Comparison of ENCODE assay signal across 37 cellular contexts in genomic region chr10:28397229-28397628, GRCh38.
DNase-seq lines count a peak whose midpoint lies in the region; ATAC-seq, FAIRE-seq and TF ChIP-seq lines count a peak whose summit lies in the region.
"Had no signal": no experiment of that assay in that cellular context is flagged by ENCODE, and none has a peak within 500 bp of the region (broad histone marks: within the 10 kb centered on the region; RNA-seq: fewer than 3 reads in every experiment).

No MANE protein-coding gene starts in this region.

- no peak overlapping the region for H3K4ac ChIP-seq in H1 (replicated peaks; ENCODE audit: insufficient read length, low read depth, low read length)

- H3K27me3 ChIP-seq in K562 (ENCODE audit: control insufficient read depth in 2 of 2, insufficient read depth in 2 of 2, low read length in 2 of 2): peaks cover 5 to 17% of the 10 kb centered on the region in 2 experiments; a peak in 4 of 5 replicates
- H3K27me3 ChIP-seq in H1 (replicated peaks in 1 of 4; ENCODE audit: control insufficient read depth in 3 of 4, extremely low read depth in 1 of 4, insufficient read depth in 3 of 4, low read length in 3 of 4): no peaks in the 10 kb centered on the region
- H3K27me3 ChIP-seq in effector memory CD4-positive, alpha-beta T cell (replicated peaks; ENCODE audit: control insufficient read depth, insufficient read depth, low read length, poor library complexity, severe bottlenecking): no peaks in the 10 kb centered on the region
- H3K27me3 ChIP-seq: BLaER1; BLaER1 treated with 17β-estradiol and CSF1 and Interleukin-3, amounts not matched to agents 10 nM and 100 nM had no signal

- H3K4me3 Mint-ChIP-seq in WTC11: no peak overlapping the region
- H3K4me3 Mint-ChIP-seq: B cell; CD14-positive monocyte; CD4-positive, alpha-beta memory T cell; CD4-positive, alpha-beta T cell; CD4-positive, CD25-positive, alpha-beta regulatory T cell; CD8-positive, alpha-beta memory T cell; CD8-positive, alpha-beta T cell had no signal

- H2BK20ac ChIP-seq in H1 (ENCODE audit: low read length): no peak overlapping the region

- H2AK5ac ChIP-seq in H1 (ENCODE audit: low read depth, low read length): no peak overlapping the region

- TF ChIP-seq CTCF in HEK293 (tag by site-specific recombination; IDR thresholded peaks at IDR 0.05) (no peak), WTC11 (IDR thresholded peaks at IDR 0.05) (no peak), K562 (IDR thresholded peaks at IDR 0.05 in 2 of 3, conservative IDR thresholded peaks at IDR 0.05 in 1 of 3; ENCODE audit: insufficient read depth in 2 of 3, low read depth in 1 of 3, low read length in 3 of 3) (no peak), H1 (IDR thresholded peaks at IDR 0.05; ENCODE audit: control extremely low read depth in 1 of 3, insufficient read depth in 1 of 3, low read depth in 1 of 3, low read length in 3 of 3) (no peak)

- no peak overlapping the region for H3K14ac ChIP-seq in H1 (ENCODE audit: insufficient read length)

- H3K9me3 ChIP-seq in HEK293 (ENCODE audit: control insufficient read depth, insufficient read depth, low read depth, low read length) (no peaks in the 10 kb centered on the region), K562 (replicated peaks; ENCODE audit: control insufficient read depth, insufficient read depth, low read depth, low read length) (no peaks in the 10 kb centered on the region), H1 (ENCODE audit: insufficient read depth in 2 of 2, low read depth in 1 of 2, low read length in 1 of 2) (0 out of 4 replicates have a peak, but pooled peaks cover 0 to 4% of the 10 kb centered on the region in 2 experiments)
- no peaks in the 10 kb centered on the region for H3K9me3 ChIP-seq in effector memory CD4-positive, alpha-beta T cell (ENCODE audit: control insufficient read depth, low read length)
- H3K9me3 ChIP-seq: A549, BE2C, BLaER1, Caco-2 had no signal

- CTCF ChIA-PET in HEK293 (lab: Yijun Ruan, JAX): interaction anchor here (2.7 kb wide), 1 partner anchor 15 kb away, joined by 11 read pairs; no protein-coding TSS in a partner anchor
- CTCF ChIA-PET in WTC11 (lab: Charles Lee): no interaction called here
- CTCF ChIA-PET in K562 (lab: Yijun Ruan, JAX; ENCODE audit: low intra/inter-chr PET ratio): no interaction called here
- CTCF ChIA-PET in H1 (lab: Charles Lee; ENCODE audit: partially characterized antibody): no interaction called here

- no peaks in the 10 kb centered on the region for H3K23me2 ChIP-seq in H1 (ENCODE audit: low read depth, low read length)

- H3K4me3 ChIP-seq in HEK293 (ENCODE audit: low read depth, low read length) (no peak overlapping the region), K562 (no peak overlapping the region), H1 (ENCODE audit: extremely low read depth in 1 of 4, insufficient read depth in 2 of 4, low read depth in 3 of 4, low read length in 4 of 4) (no peak overlapping the region)
- no peak overlapping the region for H3K4me3 ChIP-seq in effector memory CD4-positive, alpha-beta T cell (ENCODE audit: insufficient read depth, low read depth, low read length, poor library complexity, severe bottlenecking)
- H3K4me3 ChIP-seq: A549; BLaER1; BLaER1 treated with 17β-estradiol and CSF1 and Interleukin-3, amounts not matched to agents 10 nM and 100 nM had no signal

- TF ChIP-seq RAD21 in K562 (CRISPR knock-in tag; conservative IDR thresholded peaks at IDR 0.05 in 1 of 2, IDR thresholded peaks at IDR 0.05 in 1 of 2): no peak
- no peak for TF ChIP-seq RAD21 in H1 (IDR thresholded peaks at IDR 0.05 in 1 of 2, conservative IDR thresholded peaks at IDR 0.05 in 1 of 2; ENCODE audit: low read depth in 2 of 2, low read length in 2 of 2)

- H4K20me1 ChIP-seq in K562 (replicated peaks; ENCODE audit: control insufficient read depth, insufficient read depth, low read length) (no peaks in the 10 kb centered on the region; the same call in 1 of the 2 replicates), H1 (replicated peaks in 1 of 2; ENCODE audit: control insufficient read depth in 1 of 2, insufficient read depth in 2 of 2, low read length in 2 of 2) (no peaks in the 10 kb centered on the region)
- H4K20me1 ChIP-seq: BLaER1; BLaER1 treated with 17β-estradiol and CSF1 and Interleukin-3, amounts not matched to agents 10 nM and 100 nM had no signal

- H3K27ac ChIP-seq in HEK293 (ENCODE audit: extremely low read depth, low read depth, low read length) (no peak overlapping the region), K562 (ENCODE audit: extremely low read depth, low read depth, low read length) (no peak overlapping the region), H1 (ENCODE audit: low read depth, low read length) (no peak overlapping the region)
- no peak overlapping the region for H3K27ac ChIP-seq in effector memory CD4-positive, alpha-beta T cell (ENCODE audit: insufficient read depth, low read length, poor library complexity, severe bottlenecking)
- H3K27ac ChIP-seq: 22Rv1; A549; BLaER1; BLaER1 treated with 17β-estradiol and CSF1 and Interleukin-3, amounts not matched to agents 10 nM and 100 nM; C4-2B had no signal

- H4K5ac ChIP-seq in H1 (ENCODE audit: insufficient read length, low read depth, low read length): no peak overlapping the region

- no peaks in the 10 kb centered on the region for H3K36me3 Mint-ChIP-seq in WTC11
- H3K36me3 Mint-ChIP-seq: CD4-positive, alpha-beta memory T cell; CD4-positive, CD25-positive, alpha-beta regulatory T cell; CD8-positive, alpha-beta T cell had no signal

- no peak overlapping the region for H4K91ac ChIP-seq in H1 (replicated peaks; ENCODE audit: insufficient read length, low read length)

- DNase-seq in WTC11 (ENCODE audit: low spot score) (no peak), K562 (ENCODE audit: extremely low read depth in 1 of 4, low spot score in 3 of 4) (no peak), H1 (ENCODE audit: low read depth in 1 of 2, low spot score in 2 of 2) (no peak), NCI-H2227 treated with DMSO at 0.1 percent for 48 hours (lab: John Stamatoyannopoulos, UW) (no peak), Right ventricle myocardium superior (no peak)
- DNase-seq in effector memory CD4-positive, alpha-beta T cell: no peak
- DNase-seq: 8988T; ACHN; AML-193; BE2C; C1 segment of cervical spinal cord; Caco-2; Calu3; CD4-positive, alpha-beta memory T cell; CD4-positive, alpha-beta T cell; CD4-positive, CD25-positive, alpha-beta regulatory T cell; CD8-positive, alpha-beta memory T cell; CD8-positive, alpha-beta T cell; COR-L47; DMS 273 treated with DMSO at 0.1 percent for 48 hours; DMS153; DMS53; DMS79; DMS79 treated with DMSO at 0.1 percent for 48 hours; DND-41; EL had no signal

- TF ChIP-seq POLR2A in K562 (conservative IDR thresholded peaks at IDR 0.05) (no peak), H1 (IDR thresholded peaks at IDR 0.05; ENCODE audit: control extremely low read depth in 1 of 2, low read depth in 2 of 2, low read length in 2 of 2) (no peak)

- H3K79me2 ChIP-seq in K562 (ENCODE audit: control insufficient read depth, insufficient read depth, low read length) (no peaks in the 10 kb centered on the region), H1 (ENCODE audit: control insufficient read depth in 1 of 2, insufficient read depth in 2 of 2, low read length in 2 of 2) (no peaks in the 10 kb centered on the region)

- H3K27me3 Mint-ChIP-seq in WTC11 (ENCODE audit: low read depth): no peaks in the 10 kb centered on the region

- no peak overlapping the region for H3K23ac ChIP-seq in H1 (ENCODE audit: insufficient read length)

- no peak overlapping the region for H2BK5ac ChIP-seq in H1 (ENCODE audit: low read depth, low read length)

- no peak overlapping the region for H2AFZ ChIP-seq in K562 (ENCODE audit: low read depth, low read length)
- no peak overlapping the region for H2AFZ ChIP-seq in H1 (ENCODE audit: low read length)

- POLR2A ChIA-PET in HEK293 (lab: Yijun Ruan, JAX) (no interaction called here), WTC11 (lab: Charles Lee) (no interaction called here), K562 (lab: Yijun Ruan, JAX) (no interaction called here), H1 (lab: Charles Lee; ENCODE audit: partially characterized antibody) (no interaction called here)

- in situ Hi-C loops in K562 (cut with MboI): loop anchor here (25.0 kb wide), 1 partner anchor 660 kb away; the partner anchor contains the start of gene MKX

- no peak overlapping the region for H2BK12ac ChIP-seq in H1 (ENCODE audit: low read depth, low read length)

- intact Hi-C loops in K562 (cut with micrococcal nuclease): no loop called here
- intact Hi-C loops in Right ventricle myocardium superior (cut with DNase I): no loop called here

- no peak overlapping the region for H2BK15ac ChIP-seq in H1 (ENCODE audit: low read length)

- FAIRE-seq in K562 (lab: Jason Lieb, UNC) (no peak), H1 (lab: Jason Lieb, UNC) (no peak)
- FAIRE-seq: A204.1, A549, D721Med had no signal

- H3K4me1 Mint-ChIP-seq in WTC11: peaks cover 9% of the 10 kb centered on the region

- no peak overlapping the region for H2BK120ac ChIP-seq in H1 (replicated peaks; ENCODE audit: low read depth, low read length)

- peaks cover 10% of the 10 kb centered on the region for H3K9me3 Mint-ChIP-seq in WTC11
- H3K9me3 Mint-ChIP-seq: CD4-positive, alpha-beta T cell; CD8-positive, alpha-beta memory T cell; CD8-positive, alpha-beta T cell had no signal

- H3K4me1 ChIP-seq in HEK293 (ENCODE audit: control insufficient read depth, insufficient read depth, low read length): no peaks in the 10 kb centered on the region; the same call in 1 of the 2 replicates
- no peaks in the 10 kb centered on the region for H3K4me1 ChIP-seq in K562 (replicated peaks in 1 of 2; ENCODE audit: control insufficient read depth in 2 of 2, insufficient read depth in 2 of 2, low read length in 2 of 2)
- H3K4me1 ChIP-seq in H1 (replicated peaks in 1 of 4; ENCODE audit: control insufficient read depth in 3 of 4, insufficient read depth in 4 of 4, low read length in 3 of 4): no peaks in the 10 kb centered on the region
- H3K4me1 ChIP-seq in effector memory CD4-positive, alpha-beta T cell (ENCODE audit: control insufficient read depth, insufficient read depth, low read length, poor library complexity, severe bottlenecking): no peaks in the 10 kb centered on the region
- H3K4me1 ChIP-seq: A549, BE2C, Caco-2 had no signal

- 1% methylated on average over 6 of the region's 6 CpGs for WGBS in K562 (ENCODE audit: insufficient coverage, low coverage, missing lambda C conversion rate)
- 94% methylated on average over 6 of the region's 6 CpGs; no CpG with 5 or more reads in 1 of the 2 experiments for WGBS in H1 (ENCODE audit: extremely low coverage in 1 of 2, insufficient coverage in 1 of 2, insufficient read length in 1 of 2, insufficient replicate concordance in 2 of 2, low coverage in 1 of 2, low lambda C conversion rate in 2 of 2, missing lambda C conversion rate in 1 of 2), 2 experiments

- H3K4me2 ChIP-seq in K562 (ENCODE audit: insufficient read depth, low read length) (no peak overlapping the region), H1 (ENCODE audit: insufficient read depth in 1 of 2, low read depth in 2 of 2, low read length in 2 of 2) (no peak overlapping the region)
- H3K4me2 ChIP-seq: A549, BLaER1 had no signal

- H3K36me3 ChIP-seq in HEK293 (ENCODE audit: control insufficient read depth in 2 of 2, insufficient read depth in 1 of 2, low read length in 2 of 2) (no peaks in the 10 kb centered on the region), K562 (ENCODE audit: control insufficient read depth, insufficient read depth, low read length) (no peaks in the 10 kb centered on the region), H1 (ENCODE audit: control insufficient read depth in 2 of 4, insufficient read depth in 4 of 4, low read length in 3 of 4) (no peaks in the 10 kb centered on the region)
- no peaks in the 10 kb centered on the region for H3K36me3 ChIP-seq in effector memory CD4-positive, alpha-beta T cell (ENCODE audit: control insufficient read depth, insufficient read depth, low read length)
- H3K36me3 ChIP-seq: BE2C; BLaER1; BLaER1 treated with 17β-estradiol and CSF1 and Interleukin-3, amounts not matched to agents 10 nM and 100 nM had no signal

- no peaks in the 10 kb centered on the region for H3K9me1 ChIP-seq in K562 (ENCODE audit: control insufficient read depth, insufficient read depth, low read length)

- H3K79me1 ChIP-seq in H1 (ENCODE audit: low read depth, low read length): no peaks in the 10 kb centered on the region

- no TSS peak for BruUV-seq in K562 (replicated peaks; lab: Mats Ljungman, UMichigan)

- no peak overlapping the region for H4K8ac ChIP-seq in H1 (ENCODE audit: extremely low read depth, insufficient read depth, low read length)

- H3K9ac ChIP-seq in K562 (ENCODE audit: insufficient read depth in 1 of 2, low read depth in 2 of 2, low read length in 2 of 2): no peak overlapping the region
- no peak overlapping the region for H3K9ac ChIP-seq in H1 (replicated peaks in 1 of 4; ENCODE audit: extremely low read depth in 1 of 4, low read depth in 3 of 4, low read length in 3 of 4)
- H3K9ac ChIP-seq: BLaER1; BLaER1 treated with 17β-estradiol and CSF1 and Interleukin-3, amounts not matched to agents 10 nM and 100 nM had no signal

- H3K27ac Mint-ChIP-seq in WTC11: no peak overlapping the region
- H3K27ac Mint-ChIP-seq: B cell; CD4-positive, alpha-beta memory T cell; CD4-positive, alpha-beta T cell; CD4-positive, CD25-positive, alpha-beta regulatory T cell; CD8-positive, alpha-beta memory T cell; CD8-positive, alpha-beta T cell had no signal

- ATAC-seq in WTC11 (no peak), K562 (no peak), Right ventricle myocardium superior (ENCODE audit: poor library complexity) (no peak), HG02981 (IDR thresholded peaks at IDR 0.05; ENCODE audit: unreplicated experiment) (no peak)
- ATAC-seq: A549; CD8-positive, alpha-beta T cell had no signal

- TF ChIP-seq EP300 in K562 (IDR thresholded peaks at IDR 0.05; ENCODE audit: low read length) (no peak), H1 (IDR thresholded peaks at IDR 0.05; ENCODE audit: borderline replicate concordance in 1 of 2, low read depth in 2 of 2, low read length in 2 of 2) (no peak)

- H3K18ac ChIP-seq in H1 (ENCODE audit: extremely low read depth, low read length): no peak overlapping the region

- no peak overlapping the region for H3K56ac ChIP-seq in H1 (replicated peaks; ENCODE audit: insufficient read length, low read depth, low read length)

Comparison
In these comparisons a context has a peak if more than half of its experiments do, and no peak if none do; other contexts are left out.
1. Of the 44 proteins assayed by ChIP-seq in both K562 and HEK293: peak only in K562: none; only in HEK293: none; in both: ZNF146; in neither: 43.